10 cellular contexts compared by ENCODE assay signal in the genomic region with DNA sequence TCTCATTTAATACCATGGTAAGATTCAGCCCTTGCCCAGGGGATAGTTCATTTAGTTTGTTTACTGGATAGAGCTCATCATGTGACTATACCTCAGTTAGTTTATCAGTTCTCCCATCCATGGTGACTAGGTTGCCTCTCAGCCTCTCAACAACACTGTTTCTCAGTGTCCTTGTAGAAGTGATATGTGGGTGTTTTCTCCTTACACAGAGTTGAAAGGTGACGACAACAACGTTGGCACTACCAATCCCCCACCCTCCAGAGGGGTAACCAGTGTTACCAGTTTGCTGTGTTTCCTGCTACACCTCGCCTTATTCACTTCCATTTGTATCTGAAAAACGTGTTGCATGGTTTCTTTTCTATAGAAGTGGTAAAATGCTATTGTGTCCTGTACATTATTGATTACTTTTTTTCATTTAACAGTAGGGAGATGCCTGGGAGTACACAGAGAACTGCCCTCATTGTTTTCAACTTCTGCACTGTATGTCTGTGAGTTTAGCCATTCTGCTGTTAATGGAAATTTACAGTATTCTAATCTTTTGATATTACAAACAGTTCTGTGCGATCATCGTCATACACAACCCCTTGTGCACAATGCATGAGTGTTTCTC. TPM values are rescaled to one million over a fixed set of nuclear protein-coding genes. Genes with fewer than 3 reads are reported as not detected.
DNase-seq lines count a peak whose midpoint lies in the region; ATAC-seq and TF ChIP-seq lines count a peak whose summit lies in the region.
"Had no signal": no experiment of that assay in that cellular context is flagged by ENCODE, and none has a peak within 500 bp of the region (broad histone marks: within the 10 kb centered on the region; RNA-seq: fewer than 3 reads in every experiment).

No MANE protein-coding gene starts in this region.

- H3K9me3 Mint-ChIP-seq in activated naive CD4-positive, alpha-beta T cell treated with anti-CD3 and anti-CD28 coated beads, Interleukin-2, amount 10 ng/mL, durations not matched to agents 7 days and 5 days, result no peaks in the 10 kb centered on the region
- H3K9me3 Mint-ChIP-seq in MCF 10A (ENCODE audit: unreplicated experiment), result no peaks in the 10 kb centered on the region

- no peak for DNase-seq in activated naive CD4-positive, alpha-beta T cell treated with anti-CD3 and anti-CD28 coated beads, Interleukin-2, amount 10 ng/mL, durations not matched to agents 7 days and 5 days
- DNase-seq in activated naive CD4-positive, alpha-beta T cell (lab: John Stamatoyannopoulos, UW), result no peak
- DNase-seq in MCF 10A (ENCODE audit: unreplicated experiment) (peak; percentile 26), left lobe of liver (ENCODE audit: low spot score) (peak; percentile 44), transverse colon (peak; percentile 8), NCI-H1105 (lab: John Stamatoyannopoulos, UW) (no peak)
- DNase-seq: activated T-cell treated with anti-CD3 and anti-CD28 coated beads, Interleukin-2, amount 50 U/mL, for 1 hour had no signal

- H3K4me1 Mint-ChIP-seq in activated naive CD4-positive, alpha-beta T cell treated with anti-CD3 and anti-CD28 coated beads, Interleukin-2, amount 10 ng/mL, durations not matched to agents 7 days and 5 days, result peaks cover 84% of the 10 kb centered on the region
- peaks cover 73% of the 10 kb centered on the region for H3K4me1 Mint-ChIP-seq in MCF 10A (ENCODE audit: insufficient read depth, unreplicated experiment)

- no peaks in the 10 kb centered on the region for H3K27me3 ChIP-seq in transverse colon

- intact Hi-C loops in MCF 10A (cut with micrococcal nuclease) (no loop called here), transverse colon (cut with DNase I; ENCODE audit: low total_unique reads) (no loop called here)

- peaks cover 15 to 91% (median 38%) of the 10 kb centered on the region in 4 donors for H3K4me1 ChIP-seq in transverse colon

- CTCF ChIA-PET in activated naive CD4-positive, alpha-beta T cell treated with anti-CD3 and anti-CD28 coated beads, Interleukin-2, amount 10 ng/mL, durations not matched to agents 7 days and 5 days (lab: Charles Lee), result interaction anchor here (0.7 kb wide), 1 partner anchor 18 kb away, joined by 3 read pairs; no protein-coding TSS in a partner anchor
- CTCF ChIA-PET in MCF 10A (lab: Yijun Ruan, JAX), result interaction anchor here (1.6 kb wide), 1 partner anchor 18 kb away, joined by 5 read pairs; no protein-coding TSS in a partner anchor

- no peak overlapping the region for H3K4me3 Mint-ChIP-seq in activated naive CD4-positive, alpha-beta T cell treated with anti-CD3 and anti-CD28 coated beads, Interleukin-2, amount 10 ng/mL, durations not matched to agents 7 days and 5 days
- peak overlapping the region; percentile 57 for H3K4me3 Mint-ChIP-seq in MCF 10A (ENCODE audit: unreplicated experiment)

- TF ChIP-seq CTCF in MCF 10A (IDR thresholded peaks at IDR 0.05; ENCODE audit: unreplicated experiment) (no peak), transverse colon (IDR thresholded peaks at IDR 0.05) (no peak)

- ATAC-seq in left lobe of liver (peak; percentile 1), HG02763 (IDR thresholded peaks at IDR 0.05; ENCODE audit: unreplicated experiment) (no peak), GM21576 (IDR thresholded peaks at IDR 0.05; ENCODE audit: unreplicated experiment) (no peak)

- 60 to 66% methylated on average over 6 of the region's 6 CpGs for WGBS in transverse colon (ENCODE audit: low coverage in 1 of 2), 2 donors

- H3K36me3 Mint-ChIP-seq in activated naive CD4-positive, alpha-beta T cell treated with anti-CD3 and anti-CD28 coated beads, Interleukin-2, amount 10 ng/mL, durations not matched to agents 7 days and 5 days, result peaks cover 74% of the 10 kb centered on the region
- H3K36me3 Mint-ChIP-seq in MCF 10A (ENCODE audit: insufficient read depth, unreplicated experiment), result peaks cover 100% of the 10 kb centered on the region

- no TSS peak for BruUV-seq in MCF 10A (replicated peaks; lab: Mats Ljungman, UMichigan)

- TF ChIP-seq EP300 in transverse colon (IDR thresholded peaks at IDR 0.05; ENCODE audit: low read depth), result no peak

- POLR2A ChIA-PET in MCF 10A (lab: Yijun Ruan, JAX), result interaction anchor here (0.9 to 5.0 kb wide), 8 partner anchors 12 to 69 kb away, joined by 3 to 390 read pairs (median 6); partner anchors contain the start of genes MALAT1 and NEAT1

- in situ Hi-C loops in transverse colon (cut with MboI; ENCODE audit: low pct_ligation_motif_present in 1 of 4, low pct_unique_long_range_greater_than_20kb in 1 of 4, low sequenced_read_pairs in 3 of 4), result no loop called here

- H3K27me3 Mint-ChIP-seq in activated naive CD4-positive, alpha-beta T cell treated with anti-CD3 and anti-CD28 coated beads, Interleukin-2, amount 10 ng/mL, durations not matched to agents 7 days and 5 days, result no peaks in the 10 kb centered on the region
- H3K27me3 Mint-ChIP-seq in MCF 10A (ENCODE audit: insufficient read depth, unreplicated experiment), result no peaks in the 10 kb centered on the region

- H3K27ac Mint-ChIP-seq in activated naive CD4-positive, alpha-beta T cell treated with anti-CD3 and anti-CD28 coated beads, Interleukin-2, amount 10 ng/mL, durations not matched to agents 7 days and 5 days, result peak overlapping the region; percentile 57
- H3K27ac Mint-ChIP-seq in MCF 10A (ENCODE audit: low read depth, unreplicated experiment), result peak overlapping the region; percentile 90

- TF ChIP-seq POLR2A in transverse colon (IDR thresholded peaks at IDR 0.05), result peak; percentile 16

- no peak overlapping the region for H3K4me3 ChIP-seq in transverse colon

- peaks cover 0 to 47% (median 18%) of the 10 kb centered on the region in 4 donors for H3K36me3 ChIP-seq in transverse colon

- H3K27ac ChIP-seq in transverse colon, result peak overlapping the region; percentile 24 to 100 (median 70)
- H3K27ac ChIP-seq: C4-2B had no signal

- no peaks in the 10 kb centered on the region for H3K9me3 ChIP-seq in transverse colon

RNA-seq across cellular contexts. Expression of gene NEAT1, which starts 11.6 kb away (rescaled TPM):
- 1,026 and 1,292 TPM in 2 replicates for total RNA-seq in MCF 10A (2022)
- 766 TPM for total RNA-seq in left lobe of liver
- total RNA-seq in transverse colon, result 100 to 1,000 TPM; 370 to 782 (median 680) TPM

RNA-seq across cellular contexts. Expression of gene FRMD8, which starts 47.7 kb away (rescaled TPM):
- total RNA-seq in MCF 10A (2022) (18.9 and 21.7 TPM in 2 replicates), left lobe of liver (9.3 TPM), transverse colon (100 to 1,000 TPM in 3 of 4 donors, 10 to 100 TPM in 1; 64.3 to 164 (median 128) TPM)

RNA-seq across cellular contexts. Expression of gene SLC25A45, which starts 51.7 kb away (rescaled TPM):
- 3.9 and 4.9 TPM in 2 replicates for total RNA-seq in MCF 10A (2022)
- 14.5 TPM for total RNA-seq in left lobe of liver
- 1 to 10 TPM; 2.2 to 5.6 (median 5.2) TPM for total RNA-seq in transverse colon

Comparison
In these comparisons a context has a peak if more than half of its experiments do, and no peak if none do; other contexts are left out.
1. DNase-seq: peak in MCF 10A (single experiment), left lobe of liver (single experiment) and transverse colon (single experiment); none in activated naive CD4-positive, alpha-beta T cell treated with anti-CD3 and anti-CD28 coated beads, Interleukin-2, amount 10 ng/mL, durations not matched to agents 7 days and 5 days (single experiment), activated naive CD4-positive, alpha-beta T cell (0 of 4) and NCI-H1105 (single experiment).